ENCODE assay signal across 1 cellular context in the genomic region with DNA sequence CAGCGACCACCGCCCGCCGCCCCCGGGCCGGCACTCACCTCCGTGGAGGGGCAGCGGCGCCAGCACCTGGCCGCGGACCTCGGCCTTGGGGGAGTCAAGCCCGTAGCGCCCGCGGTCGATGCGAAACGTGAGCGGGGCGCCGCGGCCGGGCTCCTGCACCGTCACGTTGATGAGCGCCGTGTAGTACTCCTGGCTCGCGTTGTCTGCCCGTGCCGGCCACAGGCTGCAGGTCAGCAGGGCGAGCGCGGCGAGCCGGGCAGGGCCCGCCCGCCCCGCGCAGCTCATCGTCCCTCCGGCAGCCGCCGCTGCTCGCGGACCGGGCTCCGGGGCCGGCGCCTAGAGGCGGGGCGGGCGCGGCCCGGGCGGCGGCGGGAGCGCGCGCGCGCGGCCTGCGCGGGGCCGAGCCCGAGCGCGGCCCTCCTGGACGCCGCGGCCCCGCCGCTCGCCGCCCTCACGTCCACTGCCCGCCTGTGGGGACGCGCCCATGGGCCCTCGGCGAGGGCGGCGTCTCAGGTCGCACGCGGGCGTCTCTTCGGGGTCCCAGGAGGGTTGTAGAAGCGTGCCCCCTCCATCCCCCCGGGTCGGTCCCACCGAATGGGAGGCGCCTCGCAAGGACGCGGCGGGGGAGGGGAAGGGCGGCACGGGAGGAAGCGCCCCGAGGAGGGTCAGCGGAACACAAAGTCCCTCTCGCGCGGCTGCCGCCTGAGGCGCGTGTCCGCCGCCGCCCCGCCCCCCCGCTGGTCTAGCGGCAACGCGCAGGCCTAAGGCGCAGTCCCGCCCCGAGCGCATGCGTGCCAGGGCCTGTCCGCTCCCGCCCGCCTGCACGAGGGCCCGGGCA.
TF ChIP-seq lines count a peak whose summit lies in the region.

TSS of gene RNF130 (minus strand) at position 342 of the 838 bp plus-strand sequence. CDS start at position 285, 57 bp downstream.

TF ChIP-seq in WTC11, 78 proteins besides CTCF, POLR2A, EP300 and RAD21 (continued from another document):
- TF ChIP-seq FOXP4 (CRISPR knock-in tag; IDR thresholded peaks at IDR 0.05) (peak; percentile 99), AFF4 (CRISPR knock-in tag; IDR thresholded peaks at IDR 0.05; ENCODE audit: borderline replicate concordance) (0 out of 2 replicates have a peak, but pooled peaks have one; percentile 82), ZBTB21 (CRISPR knock-in tag; IDR thresholded peaks at IDR 0.05; ENCODE audit: borderline replicate concordance) (peak; percentile 96), RELA (CRISPR knock-in tag; IDR thresholded peaks at IDR 0.05; ENCODE audit: borderline replicate concordance) (peak; percentile 98; the same call in 1 of the 2 replicates), NR2C2 (CRISPR knock-in tag; IDR thresholded peaks at IDR 0.05) (peak; percentile 82), ATF2 (CRISPR knock-in tag; IDR thresholded peaks at IDR 0.05; ENCODE audit: borderline replicate concordance, low read depth) (no peak), ATF1 (CRISPR knock-in tag; IDR thresholded peaks at IDR 0.05) (peak; percentile 92), ZNF121 (CRISPR knock-in tag; IDR thresholded peaks at IDR 0.05) (peak; percentile 50; the same call in 1 of the 2 replicates), TP53 (CRISPR knock-in tag; IDR thresholded peaks at IDR 0.05) (peak; percentile 98), NFE2L1 (CRISPR knock-in tag; IDR thresholded peaks at IDR 0.05) (peak; percentile 99; the same call in 1 of the 2 replicates), SMAD3 (CRISPR knock-in tag; IDR thresholded peaks at IDR 0.05; ENCODE audit: borderline replicate concordance) (peak; percentile 94), FOXJ3 (CRISPR knock-in tag; IDR thresholded peaks at IDR 0.05; ENCODE audit: borderline replicate concordance) (no peak), KAT7 (CRISPR knock-in tag; IDR thresholded peaks at IDR 0.05; ENCODE audit: borderline replicate concordance) (0 out of 2 replicates have a peak, but pooled peaks have one; percentile 0), IRF1 (CRISPR knock-in tag; IDR thresholded peaks at IDR 0.05) (peak; percentile 97; the same call in 1 of the 2 replicates), ZNF317 (CRISPR knock-in tag; IDR thresholded peaks at IDR 0.05; ENCODE audit: borderline replicate concordance, low read depth) (peak; percentile 79), JUN (CRISPR knock-in tag; IDR thresholded peaks at IDR 0.05) (no peak; the same call in 1 of the 2 replicates), ZNF532 (CRISPR knock-in tag; IDR thresholded peaks at IDR 0.05; ENCODE audit: borderline replicate concordance) (no peak), OVOL2 (CRISPR knock-in tag; IDR thresholded peaks at IDR 0.05; ENCODE audit: borderline replicate concordance) (no peak), NR3C1 (CRISPR knock-in tag; conservative IDR thresholded peaks at IDR 0.05; ENCODE audit: low read depth) (peak; percentile 83), USF2 (CRISPR knock-in tag; IDR thresholded peaks at IDR 0.05) (0 out of 2 replicates have a peak, but pooled peaks have one; percentile 41), CBFB (CRISPR knock-in tag; IDR thresholded peaks at IDR 0.05; ENCODE audit: low read depth) (peak; percentile 21; the same call in 1 of the 2 replicates), ESRRA (CRISPR knock-in tag; IDR thresholded peaks at IDR 0.05; ENCODE audit: borderline replicate concordance) (peak; percentile 96), IRF2 (CRISPR knock-in tag; IDR thresholded peaks at IDR 0.05; ENCODE audit: borderline replicate concordance, low read depth) (0 out of 2 replicates have a peak, but pooled peaks have one; percentile 87), GRHL2 (CRISPR knock-in tag; IDR thresholded peaks at IDR 0.05; ENCODE audit: insufficient replicate concordance, severe bottlenecking) (no peak)
- TF ChIP-seq, protein P1, sequence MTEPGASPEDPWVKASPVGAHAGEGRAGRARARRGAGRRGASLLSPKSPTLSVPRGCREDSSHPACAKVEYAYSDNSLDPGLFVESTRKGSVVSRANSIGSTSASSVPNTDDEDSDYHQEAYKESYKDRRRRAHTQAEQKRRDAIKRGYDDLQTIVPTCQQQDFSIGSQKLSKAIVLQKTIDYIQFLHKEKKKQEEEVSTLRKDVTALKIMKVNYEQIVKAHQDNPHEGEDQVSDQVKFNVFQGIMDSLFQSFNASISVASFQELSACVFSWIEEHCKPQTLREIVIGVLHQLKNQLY (CRISPR knock-in tag; IDR thresholded peaks at IDR 0.05): peak; percentile 95; the same call in 1 of the 2 replicates
- TF ChIP-seq, protein P2, sequence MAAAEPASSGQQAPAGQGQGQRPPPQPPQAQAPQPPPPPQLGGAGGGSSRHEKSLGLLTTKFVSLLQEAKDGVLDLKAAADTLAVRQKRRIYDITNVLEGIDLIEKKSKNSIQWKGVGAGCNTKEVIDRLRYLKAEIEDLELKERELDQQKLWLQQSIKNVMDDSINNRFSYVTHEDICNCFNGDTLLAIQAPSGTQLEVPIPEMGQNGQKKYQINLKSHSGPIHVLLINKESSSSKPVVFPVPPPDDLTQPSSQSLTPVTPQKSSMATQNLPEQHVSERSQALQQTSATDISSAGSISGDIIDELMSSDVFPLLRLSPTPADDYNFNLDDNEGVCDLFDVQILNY (CRISPR knock-in tag; IDR thresholded peaks at IDR 0.05): peak; percentile 98
- TF ChIP-seq, protein P3, sequence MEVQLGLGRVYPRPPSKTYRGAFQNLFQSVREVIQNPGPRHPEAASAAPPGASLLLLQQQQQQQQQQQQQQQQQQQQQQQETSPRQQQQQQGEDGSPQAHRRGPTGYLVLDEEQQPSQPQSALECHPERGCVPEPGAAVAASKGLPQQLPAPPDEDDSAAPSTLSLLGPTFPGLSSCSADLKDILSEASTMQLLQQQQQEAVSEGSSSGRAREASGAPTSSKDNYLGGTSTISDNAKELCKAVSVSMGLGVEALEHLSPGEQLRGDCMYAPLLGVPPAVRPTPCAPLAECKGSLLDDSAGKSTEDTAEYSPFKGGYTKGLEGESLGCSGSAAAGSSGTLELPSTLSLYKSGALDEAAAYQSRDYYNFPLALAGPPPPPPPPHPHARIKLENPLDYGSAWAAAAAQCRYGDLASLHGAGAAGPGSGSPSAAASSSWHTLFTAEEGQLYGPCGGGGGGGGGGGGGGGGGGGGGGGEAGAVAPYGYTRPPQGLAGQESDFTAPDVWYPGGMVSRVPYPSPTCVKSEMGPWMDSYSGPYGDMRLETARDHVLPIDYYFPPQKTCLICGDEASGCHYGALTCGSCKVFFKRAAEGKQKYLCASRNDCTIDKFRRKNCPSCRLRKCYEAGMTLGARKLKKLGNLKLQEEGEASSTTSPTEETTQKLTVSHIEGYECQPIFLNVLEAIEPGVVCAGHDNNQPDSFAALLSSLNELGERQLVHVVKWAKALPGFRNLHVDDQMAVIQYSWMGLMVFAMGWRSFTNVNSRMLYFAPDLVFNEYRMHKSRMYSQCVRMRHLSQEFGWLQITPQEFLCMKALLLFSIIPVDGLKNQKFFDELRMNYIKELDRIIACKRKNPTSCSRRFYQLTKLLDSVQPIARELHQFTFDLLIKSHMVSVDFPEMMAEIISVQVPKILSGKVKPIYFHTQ (CRISPR knock-in tag; IDR thresholded peaks at IDR 0.05): no peak
- TF ChIP-seq, protein P4, sequence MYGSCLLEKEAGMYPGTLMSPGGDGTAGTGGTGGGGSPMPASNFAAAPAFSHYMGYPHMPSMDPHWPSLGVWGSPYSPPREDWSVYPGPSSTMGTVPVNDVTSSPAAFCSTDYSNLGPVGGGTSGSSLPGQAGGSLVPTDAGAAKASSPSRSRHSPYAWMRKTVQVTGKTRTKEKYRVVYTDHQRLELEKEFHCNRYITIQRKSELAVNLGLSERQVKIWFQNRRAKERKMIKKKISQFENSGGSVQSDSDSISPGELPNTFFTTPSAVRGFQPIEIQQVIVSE (CRISPR knock-in tag; IDR thresholded peaks at IDR 0.05; ENCODE audit: borderline replicate concordance): no peak
